In the genomic region with DNA sequence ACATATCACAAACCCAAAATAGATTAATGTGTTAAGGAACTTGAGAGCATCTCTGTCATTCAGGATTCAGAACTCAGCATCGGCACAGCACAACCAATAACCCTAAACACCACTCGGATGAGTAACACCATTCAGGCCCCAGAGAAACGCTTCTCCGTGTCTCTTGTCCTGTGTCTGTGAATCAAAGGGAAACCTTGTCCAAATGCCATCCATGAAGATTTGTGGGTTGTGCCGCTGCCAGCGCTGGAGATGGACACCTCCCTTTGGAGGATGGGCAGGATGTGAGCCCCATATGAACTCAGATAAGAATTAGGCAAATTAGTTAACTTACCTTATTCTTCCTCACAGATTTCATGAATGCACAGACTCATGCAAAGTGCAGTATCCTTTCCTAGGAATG, we compare ENCODE assay signal across 22 cellular contexts. TPM values are rescaled to one million over a fixed set of nuclear protein-coding genes. Genes with fewer than 3 reads are reported as not detected.
DNase-seq lines count a peak whose midpoint lies in the region; ATAC-seq, FAIRE-seq and TF ChIP-seq lines count a peak whose summit lies in the region.
"Had no signal": no experiment of that assay in that cellular context is flagged by ENCODE, and none has a peak within 500 bp of the region (broad histone marks: within the 10 kb centered on the region; RNA-seq: fewer than 3 reads in every experiment).

No MANE protein-coding gene starts in this region.

- peak; percentile 52 for FAIRE-seq in keratinocyte (lab: Jason Lieb, UNC)
- FAIRE-seq: A204.1, H1, HTR-8/SVneo had no signal

- ATAC-seq in psoas muscle = peak in 1 of 4 donors; percentile 28
- ATAC-seq in gastrocnemius medialis = no peak
- ATAC-seq: HCT116 had no signal

- intact Hi-C loops in psoas muscle (cut with DNase I) = no loop called here
- intact Hi-C loops in gastrocnemius medialis (cut with DNase I; ENCODE audit: low total_unique reads) = loop anchor here (1.0 kb wide), 1 partner anchor 14 kb away; no protein-coding TSS in a partner anchor

- H3K27ac ChIP-seq in keratinocyte (ENCODE audit: control insufficient read depth, insufficient read depth, low read length) = no peak overlapping the region
- H3K27ac ChIP-seq in psoas muscle = peak overlapping the region; percentile 82
- H3K27ac ChIP-seq in gastrocnemius medialis = peak overlapping the region in 2 of 4 donors; percentile 75 to 82
- H3K27ac ChIP-seq: KMS-11 had no signal

- in situ Hi-C loops in gastrocnemius medialis (cut with MboI; ENCODE audit: low sequenced_read_pairs in 4 of 4) = no loop called here

- H3K79me2 ChIP-seq in keratinocyte (ENCODE audit: control insufficient read depth, insufficient read depth, low read length) = no peaks in the 10 kb centered on the region

- dilution Hi-C loops in keratinocyte (cut with MboI; ENCODE audit: extremely low pct_ligation_motif_present, low sequenced_read_pairs) = no loop called here

- H3K4me3 ChIP-seq in keratinocyte (ENCODE audit: control insufficient read depth in 2 of 3, extremely low read depth in 1 of 3, insufficient read depth in 2 of 3, low read depth in 1 of 3, low read length in 3 of 3) (no peak overlapping the region), psoas muscle (no peak overlapping the region), gastrocnemius medialis (no peak overlapping the region)

- no peak for TF ChIP-seq CTCF in keratinocyte (optimal IDR thresholded peaks at IDR 0.05 in 1 of 3, IDR thresholded peaks at IDR 0.05 in 1 of 3, conservative IDR thresholded peaks at IDR 0.05 in 1 of 3; ENCODE audit: extremely low read depth in 1 of 3, insufficient read depth in 2 of 3, low read length in 3 of 3)
- TF ChIP-seq CTCF in psoas muscle (IDR thresholded peaks at IDR 0.05) = no peak
- TF ChIP-seq CTCF in gastrocnemius medialis (IDR thresholded peaks at IDR 0.05 in 4 of 5, conservative IDR thresholded peaks at IDR 0.05 in 1 of 5) = no peak

- no peak overlapping the region for H3K9ac ChIP-seq in keratinocyte (ENCODE audit: control insufficient read depth, extremely low read depth, insufficient read depth, low read length)
- H3K9ac ChIP-seq: KMS-11 had no signal

- WGBS in psoas muscle, 3 donors = 64 to 79% (median 65%) methylated on average over 6 of the region's 6 CpGs

- no peak for TF ChIP-seq POLR2A in gastrocnemius medialis (IDR thresholded peaks at IDR 0.05)

- DNase-seq in COLO829 (ENCODE audit: low spot score) (peak; percentile 72), RPMI7951 (ENCODE audit: low read depth) (peak; percentile 83), keratinocyte (ENCODE audit: low read depth, low spot score) (no peak), psoas muscle (no peak), gastrocnemius medialis (no peak), kidney tubule cell (ENCODE audit: low spot score) (no peak)
- no peak for DNase-seq in activated naive CD4-positive, alpha-beta T cell treated with Interleukin-2 at 50 U/mL for 16 hours
- DNase-seq: EL, GF-D8, MV-4-11, NCI-H1694 treated with DMSO at 0.1 percent for 48 hours, NCI-H2081 treated with DMSO at 0.1 percent for 48 hours, NCI-H446, NCI-H526, OCI-M1, RPMI8226, SHP77 treated with DMSO at 0.1 percent for 48 hours had no signal

- H3K9me1 ChIP-seq in keratinocyte (ENCODE audit: control insufficient read depth, extremely low read depth, insufficient read depth, low read length) = no peaks in the 10 kb centered on the region

- H3K27me3 ChIP-seq in keratinocyte (ENCODE audit: control insufficient read depth, extremely low read depth, insufficient read depth, low read length) (no peaks in the 10 kb centered on the region), psoas muscle (ENCODE audit: insufficient read depth in 3 of 3, low read length in 2 of 3) (no peaks in the 10 kb centered on the region), gastrocnemius medialis (no peaks in the 10 kb centered on the region)

- no peaks in the 10 kb centered on the region for H3K9me3 ChIP-seq in keratinocyte (ENCODE audit: control insufficient read depth, low read depth, low read length)
- H3K9me3 ChIP-seq in psoas muscle = no peaks in the 10 kb centered on the region
- H3K9me3 ChIP-seq in gastrocnemius medialis = no peaks in the 10 kb centered on the region

- H4K20me1 ChIP-seq in keratinocyte (ENCODE audit: control insufficient read depth, extremely low read depth, insufficient read depth, low read length) = no peaks in the 10 kb centered on the region

- H3K36me3 ChIP-seq in keratinocyte (ENCODE audit: control insufficient read depth in 2 of 2, extremely low read depth in 1 of 2, insufficient read depth in 2 of 2, low read length in 2 of 2) (no peaks in the 10 kb centered on the region), psoas muscle (ENCODE audit: insufficient read depth in 1 of 2, low read depth in 1 of 2) (no peaks in the 10 kb centered on the region), gastrocnemius medialis (no peaks in the 10 kb centered on the region)

- H3K4me2 ChIP-seq in keratinocyte (ENCODE audit: control insufficient read depth, extremely low read depth, insufficient read depth, low read depth, low read length) = no peak overlapping the region
- H3K4me2 ChIP-seq: KMS-11 had no signal

- H3K4me1 ChIP-seq in keratinocyte (ENCODE audit: control insufficient read depth, extremely low read depth, insufficient read depth, low read length) (peaks cover 31% of the 10 kb centered on the region), psoas muscle (peaks cover 23% of the 10 kb centered on the region), gastrocnemius medialis (peaks cover 12 to 21% of the 10 kb centered on the region in 2 donors)

- no peak overlapping the region for H2AFZ ChIP-seq in keratinocyte (ENCODE audit: control insufficient read depth, low read length)

RNA-seq across cellular contexts. Expression of a gene that starts 21.5 kb away (rescaled TPM):
- 1,035 and 1,151 TPM in 2 replicates for total RNA-seq in RPMI7951 (2014; rRNA removed; shearing (Covaris generic))
- 348 to 381 TPM (median 370 TPM) in 3 replicates for polyA plus RNA-seq in keratinocyte
- polyA plus RNA-seq in keratinocyte (2011; ENCODE audit: low read depth) = 470 TPM
- polyA plus RNA-seq in keratinocyte (2011; cell fraction: cytosol; rRNA removed) = 448 and 582 TPM in 2 replicates
- 562 and 605 TPM in 2 replicates for polyA plus RNA-seq in keratinocyte (2011; cell fraction: nucleus; rRNA removed)
- polyA plus RNA-seq in keratinocyte (2012; ENCODE audit: low replicate concordance) = 162 and 249 TPM in 2 replicates
- 94.6 to 233 TPM (median 200 TPM) in 3 replicates for polyA minus RNA-seq in keratinocyte
- polyA minus RNA-seq in keratinocyte (2011; cell fraction: cytosol; rRNA and poly(A)+ RNA removed) = 239 TPM
- 234 and 444 TPM in 2 replicates for polyA minus RNA-seq in keratinocyte (2011; cell fraction: nucleus; rRNA and poly(A)+ RNA removed)
- 1,000 to 10,000 TPM; 1,097 to 5,131 (median 2,563) TPM for total RNA-seq in psoas muscle
- polyA plus RNA-seq in psoas muscle = 1,000 to 10,000 TPM; 1,146 to 4,515 (median 3,805) TPM
- 1,000 to 10,000 TPM in 1 of 4 donors, 100 to 1,000 TPM in 3; 656 to 1,383 (median 909) TPM for total RNA-seq in gastrocnemius medialis

Comparison
In these comparisons a context has a peak if more than half of its experiments do, and no peak if none do; other contexts are left out.
1. DNase-seq: peak in COLO829 (single experiment) and RPMI7951 (single experiment); none in keratinocyte (single experiment), psoas muscle (0 of 2), gastrocnemius medialis (0 of 2), kidney tubule cell (single experiment) and activated naive CD4-positive, alpha-beta T cell treated with Interleukin-2 at 50 U/mL for 16 hours (single experiment).